ENCODE assay signal across 2 cellular contexts in genomic region chr6:39214846-39215639, GRCh38.
TF ChIP-seq lines count a peak whose summit lies in the region.

No MANE protein-coding gene starts in this region.

TF ChIP-seq in liver, 16 proteins besides CTCF, POLR2A, EP300 and RAD21 (continued from another document):
- TF ChIP-seq GABPA (IDR thresholded peaks at IDR 0.05 in 1 of 2, conservative IDR thresholded peaks at IDR 0.05 in 1 of 2) (no peak), FOXA2 (IDR thresholded peaks at IDR 0.05) (peak; percentile 80), TAF1 (conservative IDR thresholded peaks at IDR 0.05) (no peak), FOXA1 (IDR thresholded peaks at IDR 0.05) (no peak)
- TF ChIP-seq, protein P1, sequence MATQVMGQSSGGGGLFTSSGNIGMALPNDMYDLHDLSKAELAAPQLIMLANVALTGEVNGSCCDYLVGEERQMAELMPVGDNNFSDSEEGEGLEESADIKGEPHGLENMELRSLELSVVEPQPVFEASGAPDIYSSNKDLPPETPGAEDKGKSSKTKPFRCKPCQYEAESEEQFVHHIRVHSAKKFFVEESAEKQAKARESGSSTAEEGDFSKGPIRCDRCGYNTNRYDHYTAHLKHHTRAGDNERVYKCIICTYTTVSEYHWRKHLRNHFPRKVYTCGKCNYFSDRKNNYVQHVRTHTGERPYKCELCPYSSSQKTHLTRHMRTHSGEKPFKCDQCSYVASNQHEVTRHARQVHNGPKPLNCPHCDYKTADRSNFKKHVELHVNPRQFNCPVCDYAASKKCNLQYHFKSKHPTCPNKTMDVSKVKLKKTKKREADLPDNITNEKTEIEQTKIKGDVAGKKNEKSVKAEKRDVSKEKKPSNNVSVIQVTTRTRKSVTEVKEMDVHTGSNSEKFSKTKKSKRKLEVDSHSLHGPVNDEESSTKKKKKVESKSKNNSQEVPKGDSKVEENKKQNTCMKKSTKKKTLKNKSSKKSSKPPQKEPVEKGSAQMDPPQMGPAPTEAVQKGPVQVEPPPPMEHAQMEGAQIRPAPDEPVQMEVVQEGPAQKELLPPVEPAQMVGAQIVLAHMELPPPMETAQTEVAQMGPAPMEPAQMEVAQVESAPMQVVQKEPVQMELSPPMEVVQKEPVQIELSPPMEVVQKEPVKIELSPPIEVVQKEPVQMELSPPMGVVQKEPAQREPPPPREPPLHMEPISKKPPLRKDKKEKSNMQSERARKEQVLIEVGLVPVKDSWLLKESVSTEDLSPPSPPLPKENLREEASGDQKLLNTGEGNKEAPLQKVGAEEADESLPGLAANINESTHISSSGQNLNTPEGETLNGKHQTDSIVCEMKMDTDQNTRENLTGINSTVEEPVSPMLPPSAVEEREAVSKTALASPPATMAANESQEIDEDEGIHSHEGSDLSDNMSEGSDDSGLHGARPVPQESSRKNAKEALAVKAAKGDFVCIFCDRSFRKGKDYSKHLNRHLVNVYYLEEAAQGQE (IDR thresholded peaks at IDR 0.05): peak; percentile 15
- TF ChIP-seq, protein P2, sequence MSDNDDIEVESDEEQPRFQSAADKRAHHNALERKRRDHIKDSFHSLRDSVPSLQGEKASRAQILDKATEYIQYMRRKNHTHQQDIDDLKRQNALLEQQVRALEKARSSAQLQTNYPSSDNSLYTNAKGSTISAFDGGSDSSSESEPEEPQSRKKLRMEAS (IDR thresholded peaks at IDR 0.05): peak; percentile 58

TF ChIP-seq in SK-N-SH, 30 proteins besides CTCF, POLR2A, EP300 and RAD21 (continued from another document):
- TF ChIP-seq USF2 (IDR thresholded peaks at IDR 0.05; ENCODE audit: borderline replicate concordance, low read depth, low read length) (no peak), MXI1 (IDR thresholded peaks at IDR 0.05; ENCODE audit: low read depth, low read length) (no peak)
